In genomic region chr12:27486986-27487385, GRCh38 we compare ENCODE assay signal across 27 cellular contexts. TPM values are rescaled to one million over a fixed set of nuclear protein-coding genes. Genes with fewer than 3 reads are reported as not detected.
"Had no signal": no experiment of that assay in that cellular context is flagged by ENCODE, and none has a peak within 500 bp of the region (broad histone marks: within the 10 kb centered on the region; RNA-seq: fewer than 3 reads in every experiment).

No MANE protein-coding gene starts in this region.

- H3K4me1 Mint-ChIP-seq: naive thymus-derived CD4-positive, alpha-beta T cell; nephron; neural progenitor cell; stimulated activated naive B cell treated with anti-CD40 and anti-IgM and Interleukin-4, amounts not matched to agents 10 μg/mL and 1 μg/mL and 100 μg/mL, for 72 hours had no signal

- H3K9me3 Mint-ChIP-seq: dendritic cell treated with granulocyte-macrophage colony-stimulating factor and Interleukin-4, amounts not matched to agents 40 ng/mL and 50 ng/mL, for 4 days; endodermal cell; neural progenitor cell; stimulated activated naive CD8-positive, alpha-beta T cell treated with anti-CD3 and anti-CD28 coated beads, Interleukin-15, Interleukin-2, amounts not matched to agents 100 ng/mL and 50 ng/mL, for 24 hours had no signal

- H3K27ac Mint-ChIP-seq: dendritic cell treated with granulocyte-macrophage colony-stimulating factor and Interleukin-4, amounts not matched to agents 40 ng/mL and 50 ng/mL, for 4 days; endodermal cell; naive thymus-derived CD4-positive, alpha-beta T cell; nephron; neural progenitor cell; progenitor cell of endocrine pancreas; stimulated activated naive B cell treated with anti-CD40 and anti-IgM and Interleukin-4, amounts not matched to agents 10 μg/mL and 1 μg/mL and 100 μg/mL, for 72 hours; stimulated activated naive CD8-positive, alpha-beta T cell treated with anti-CD3 and anti-CD28 coated beads, Interleukin-15, Interleukin-2, amounts not matched to agents 100 ng/mL and 50 ng/mL, for 24 hours had no signal

- H3K36me3 Mint-ChIP-seq: neural progenitor cell had no signal

- DNase-seq: colonic mucosa; effector CD8-positive, alpha-beta T cell; endodermal cell; foreskin keratinocyte; heart left ventricle; kidney; mesendoderm; midbrain; naive thymus-derived CD4-positive, alpha-beta T cell; right lobe of liver; small intestine; stimulated activated CD4-positive, alpha-beta T cell treated with anti-CD3 and anti-CD28 coated beads, Interleukin-15, amount 100 ng/mL, for 24 hours; stimulated activated CD4-positive, alpha-beta T cell treated with anti-CD3 and anti-CD28 coated beads, Interleukin-2, amount 100 ng/mL, for 48 hours; stimulated activated naive B cell treated with anti-CD40 and anti-IgM and Interleukin-4, amounts not matched to agents 10 μg/mL and 1 μg/mL and 100 μg/mL, for 72 hours; upper lobe of left lung had no signal

- H3K4me3 Mint-ChIP-seq: dendritic cell treated with granulocyte-macrophage colony-stimulating factor and Interleukin-4, amounts not matched to agents 40 ng/mL and 50 ng/mL, for 4 days; endodermal cell; naive thymus-derived CD4-positive, alpha-beta T cell; nephron; neural progenitor cell; stimulated activated naive B cell treated with anti-CD40 and anti-IgM and Interleukin-4, amounts not matched to agents 10 μg/mL and 1 μg/mL and 100 μg/mL, for 72 hours; stimulated activated naive CD8-positive, alpha-beta T cell treated with anti-CD3 and anti-CD28 coated beads, Interleukin-15, Interleukin-2, amounts not matched to agents 100 ng/mL and 50 ng/mL, for 24 hours had no signal

- H3K4me3 ChIP-seq: colonic mucosa, gastroesophageal sphincter, heart left ventricle, hepatocyte, neural progenitor cell, right lobe of liver, thoracic aorta, tibial nerve, upper lobe of left lung had no signal

- H3K27me3 Mint-ChIP-seq: dendritic cell treated with granulocyte-macrophage colony-stimulating factor and Interleukin-4, amounts not matched to agents 40 ng/mL and 50 ng/mL, for 4 days; progenitor cell of endocrine pancreas had no signal

RNA-seq across cellular contexts. Expression of gene SMCO2, which starts 40.5 kb away (rescaled TPM):
- total RNA-seq: gastroesophageal sphincter, hepatocyte, left lobe of liver, lower leg skin, mucosa of gallbladder, thoracic aorta, tibial nerve had no signal
